In genomic region chr4:144754562-144755410, GRCh38 we compare ENCODE assay signal across 11 cellular contexts.
DNase-seq lines count a peak whose midpoint lies in the region; ATAC-seq and TF ChIP-seq lines count a peak whose summit lies in the region.
"Had no signal": no experiment of that assay in that cellular context is flagged by ENCODE, and none has a peak within 500 bp of the region (broad histone marks: within the 10 kb centered on the region; RNA-seq: fewer than 3 reads in every experiment).

No MANE protein-coding gene starts in this region.

- DNase-seq in heart right ventricle (no peak), left ventricle myocardium superior (no peak), RKO (ENCODE audit: low spot score) (peak; percentile 15), foreskin keratinocyte (peak; percentile 23 to 49), type B pancreatic cell (ENCODE audit: extremely low spot score, unreplicated experiment) (no peak), NCI-H1930 (lab: John Stamatoyannopoulos, UW) (no peak), NCI-H2107 treated with DMSO at 0.1 percent for 48 hours (lab: John Stamatoyannopoulos, UW; ENCODE audit: unreplicated experiment) (no peak)
- DNase-seq in activated CD4-positive, alpha-beta T cell treated with anti-CD3 and anti-CD28 coated beads for 48 hours = no peak
- DNase-seq: activated CD8-positive, alpha-beta memory T cell treated with anti-CD3 and anti-CD28 coated beads, Interleukin-2, amount 50 U/mL, for 48 hours; CD4-positive, alpha-beta memory T cell; NCI-H1417 treated with DMSO at 0.1 percent for 48 hours had no signal

- H3K9me3 Mint-ChIP-seq in type B pancreatic cell = no peaks in the 10 kb centered on the region

- intact Hi-C loops in heart right ventricle (cut with DNase I) (no loop called here), left ventricle myocardium superior (cut with micrococcal nuclease) (no loop called here)

- no peaks in the 10 kb centered on the region for H3K36me3 ChIP-seq in heart right ventricle

- ATAC-seq in heart right ventricle = no peak
- no peak for ATAC-seq in left ventricle myocardium superior
- ATAC-seq in foreskin keratinocyte = peak; percentile 81

- H3K4me3 Mint-ChIP-seq in type B pancreatic cell = no peak overlapping the region
- H3K4me3 Mint-ChIP-seq: CD4-positive, alpha-beta memory T cell had no signal

- H3K4me1 ChIP-seq in heart right ventricle = no peaks in the 10 kb centered on the region
- H3K4me1 ChIP-seq in foreskin keratinocyte = no peaks in the 10 kb centered on the region

- no peak overlapping the region for H3K27ac Mint-ChIP-seq in type B pancreatic cell
- H3K27ac Mint-ChIP-seq: CD4-positive, alpha-beta memory T cell had no signal

- 69 to 74% methylated on average over 3 of the region's 3 CpGs for WGBS in heart right ventricle, 2 donors

- H3K27ac ChIP-seq in heart right ventricle (no peak overlapping the region), foreskin keratinocyte (no peak overlapping the region)

- H3K4me3 ChIP-seq in heart right ventricle = no peak overlapping the region

- peak in 8 of 9 donors; percentile 8 to 55 (median 34) for TF ChIP-seq CTCF in heart right ventricle (IDR thresholded peaks at IDR 0.05)
- TF ChIP-seq CTCF in foreskin keratinocyte (conservative IDR thresholded peaks at IDR 0.05) = peak; percentile 80
- TF ChIP-seq CTCF in type B pancreatic cell (conservative IDR thresholded peaks at IDR 0.05) = peak; percentile 49

- peaks cover 0 to 8% (median 0%) of the 10 kb centered on the region in 11 donors for H3K9me3 ChIP-seq in heart right ventricle

- H3K27me3 Mint-ChIP-seq in type B pancreatic cell = no peaks in the 10 kb centered on the region

- H3K27me3 ChIP-seq in heart right ventricle (no peaks in the 10 kb centered on the region), foreskin keratinocyte (no peaks in the 10 kb centered on the region)

- H3K36me3 Mint-ChIP-seq in type B pancreatic cell = no peaks in the 10 kb centered on the region
- H3K36me3 Mint-ChIP-seq: CD4-positive, alpha-beta memory T cell had no signal

- no peaks in the 10 kb centered on the region for H3K4me1 Mint-ChIP-seq in type B pancreatic cell (ENCODE audit: unreplicated experiment)
- H3K4me1 Mint-ChIP-seq: CD4-positive, alpha-beta memory T cell had no signal

Comparison
In these comparisons a context has a peak if more than half of its experiments do, and no peak if none do; other contexts are left out.
1. DNase-seq: peak in RKO (single experiment) and foreskin keratinocyte (2 of 2); none in heart right ventricle (0 of 2), left ventricle myocardium superior (single experiment), type B pancreatic cell (single experiment), activated CD4-positive, alpha-beta T cell treated with anti-CD3 and anti-CD28 coated beads for 48 hours (single experiment), NCI-H1930 (0 of 2) and NCI-H2107 treated with DMSO at 0.1 percent for 48 hours (single experiment).
2. Peak in every context shown above with its lines, with median percentiles within 50 percentile points of each other: CTCF ChIP-seq.